8 cellular contexts compared by ENCODE assay signal in genomic region chr3:196643201-196643749, GRCh38. TPM values are rescaled to one million over a fixed set of nuclear protein-coding genes. Genes with fewer than 3 reads are reported as not detected.
DNase-seq lines count a peak whose midpoint lies in the region; ATAC-seq and TF ChIP-seq lines count a peak whose summit lies in the region.

No MANE protein-coding gene starts in this region.

- BruUV-seq in Caco-2 (replicated peaks; lab: Mats Ljungman, UMichigan): no TSS peak

- CTCF ChIA-PET in Caco-2 (lab: Charles Lee): no interaction called here

- TF ChIP-seq POLR2A in gastroesophageal sphincter (IDR thresholded peaks at IDR 0.05): no peak

- H3K27ac ChIP-seq in right cardiac atrium (ENCODE audit: low read length) (no peak overlapping the region), OCI-LY1 (ENCODE audit: low read depth, low read length, poor library complexity, severe bottlenecking) (no peak overlapping the region), gastroesophageal sphincter (peak overlapping the region in 1 of 4 donors; percentile 40)

- intact Hi-C loops in cardiac septum (cut with DNase I) (no loop called here), right cardiac atrium (cut with DNase I) (no loop called here), Caco-2 (cut with micrococcal nuclease; ENCODE audit: unreplicated experiment) (no loop called here)

- H3K9me3 Mint-ChIP-seq in Caco-2 (ENCODE audit: unreplicated experiment): no peaks in the 10 kb centered on the region

- no peaks in the 10 kb centered on the region for H3K36me3 Mint-ChIP-seq in Caco-2 (ENCODE audit: insufficient read depth, unreplicated experiment)

- no peak overlapping the region for H3K4me3 Mint-ChIP-seq in Caco-2 (ENCODE audit: unreplicated experiment)

- 79% methylated on average over 13 of the region's 13 CpGs for WGBS in right cardiac atrium
- 74 to 88% methylated on average over 7 to 11 of the region's 13 CpGs for WGBS in gastroesophageal sphincter (ENCODE audit: low coverage in 1 of 2), 2 donors

- H3K4me3 ChIP-seq in right cardiac atrium (ENCODE audit: low read length) (no peak overlapping the region), OCI-LY1 (ENCODE audit: low read depth, low read length, poor library complexity, severe bottlenecking) (no peak overlapping the region), gastroesophageal sphincter (no peak overlapping the region), Caco-2 (ENCODE audit: low read depth, low read length) (no peak overlapping the region)

- H3K9me2 ChIP-seq in OCI-LY1 (ENCODE audit: low read depth, low read length): no peaks in the 10 kb centered on the region

- H3K4me1 ChIP-seq in right cardiac atrium (ENCODE audit: control insufficient read depth, insufficient read depth, low read length): no peaks in the 10 kb centered on the region
- peaks cover 23% of the 10 kb centered on the region for H3K4me1 ChIP-seq in OCI-LY1 (ENCODE audit: insufficient read depth, low read length, severe bottlenecking)
- H3K4me1 ChIP-seq in gastroesophageal sphincter: peaks cover 0 to 35% (median 0%) of the 10 kb centered on the region in 3 donors
- no peaks in the 10 kb centered on the region for H3K4me1 ChIP-seq in Caco-2

- H3K4me2 ChIP-seq in OCI-LY1 (ENCODE audit: low read length): peak overlapping the region; percentile 9; the same call in 1 of the 2 replicates

- no peaks in the 10 kb centered on the region for H4K20me1 ChIP-seq in OCI-LY1 (ENCODE audit: insufficient read depth, low read length)

- no peak for TF ChIP-seq EP300 in gastroesophageal sphincter (IDR thresholded peaks at IDR 0.05)

- H3K36me3 ChIP-seq in OCI-LY1 (ENCODE audit: insufficient read depth, low read length): no peaks in the 10 kb centered on the region
- peaks cover 0 to 6% of the 10 kb centered on the region in 2 donors for H3K36me3 ChIP-seq in gastroesophageal sphincter
- H3K36me3 ChIP-seq in Caco-2 (ENCODE audit: control insufficient read depth, insufficient read depth, low read length): no peaks in the 10 kb centered on the region

- H3K9me3 ChIP-seq in right cardiac atrium (ENCODE audit: control insufficient read depth, low read length): no peaks in the 10 kb centered on the region
- no peaks in the 10 kb centered on the region for H3K9me3 ChIP-seq in OCI-LY1 (ENCODE audit: low read length)
- H3K9me3 ChIP-seq in gastroesophageal sphincter: no peaks in the 10 kb centered on the region
- no peaks in the 10 kb centered on the region for H3K9me3 ChIP-seq in Caco-2

- no peak overlapping the region for H3K27ac Mint-ChIP-seq in Caco-2 (ENCODE audit: unreplicated experiment)

- POLR2A ChIA-PET in Caco-2 (lab: Charles Lee): no interaction called here

- no peaks in the 10 kb centered on the region for H3K27me3 Mint-ChIP-seq in Caco-2 (ENCODE audit: insufficient read depth, unreplicated experiment)

- H3K27me3 ChIP-seq in right cardiac atrium (ENCODE audit: control insufficient read depth, insufficient read depth): no peaks in the 10 kb centered on the region
- peaks cover 29% of the 10 kb centered on the region; the same call in 1 of the 2 replicates for H3K27me3 ChIP-seq in OCI-LY1 (ENCODE audit: insufficient read depth, low read length)
- H3K27me3 ChIP-seq in gastroesophageal sphincter: no peaks in the 10 kb centered on the region
- no peaks in the 10 kb centered on the region for H3K27me3 ChIP-seq in Caco-2 (replicated peaks; ENCODE audit: control insufficient read depth, insufficient read depth, low read length)

- no peaks in the 10 kb centered on the region for H3K79me2 ChIP-seq in OCI-LY1 (ENCODE audit: insufficient read depth, low read length)

- H2AFZ ChIP-seq in OCI-LY1 (ENCODE audit: low read length): no peak overlapping the region

- H3K9ac ChIP-seq in OCI-LY1 (ENCODE audit: low read length): no peak overlapping the region

- ATAC-seq in right cardiac atrium: no peak
- ATAC-seq in HG02852 (IDR thresholded peaks at IDR 0.05; ENCODE audit: unreplicated experiment): peak; percentile 67
- ATAC-seq in gastroesophageal sphincter: peak; percentile 38

- DNase-seq in cardiac septum (ENCODE audit: low spot score) (peak; percentile 74), right cardiac atrium (no peak), NCI-H2171 (lab: John Stamatoyannopoulos, UW) (no peak), Caco-2 (no peak), HCEC 1CT (no peak)

- no peaks in the 10 kb centered on the region for H3K4me1 Mint-ChIP-seq in Caco-2 (ENCODE audit: low read depth, unreplicated experiment)

- TF ChIP-seq CTCF in OCI-LY1 (IDR thresholded peaks at IDR 0.05; ENCODE audit: low read length) (no peak), gastroesophageal sphincter (IDR thresholded peaks at IDR 0.05) (no peak), Caco-2 (IDR thresholded peaks at IDR 0.05; ENCODE audit: insufficient read depth in 1 of 2, low read depth in 1 of 2, low read length in 1 of 2, severe bottlenecking in 1 of 2, unreplicated experiment in 1 of 2) (no peak)

- H3F3A ChIP-seq in OCI-LY1 (ENCODE audit: insufficient read depth, low read length): no peaks in the 10 kb centered on the region

RNA-seq across cellular contexts. Expression of gene NRROS, which starts 3.8 kb away (rescaled TPM):
- total RNA-seq in cardiac septum (2.6 TPM), right cardiac atrium (1 to 10 TPM; 3.3 to 4.5 (median 3.6) TPM), gastroesophageal sphincter (10 to 100 TPM in 1 of 4 donors, 1 to 10 TPM in 3; 6.6 to 14.2 (median 8.4) TPM), Caco-2 (2022) (1.5 and 2.0 TPM in 2 replicates)
- polyA plus RNA-seq in right cardiac atrium: 2.2 TPM

Comparison
In these comparisons a context has a peak if more than half of its experiments do, and no peak if none do; other contexts are left out.
1. ATAC-seq: peak in HG02852 (single experiment) and gastroesophageal sphincter (single experiment); none in right cardiac atrium (0 of 2).